1 cellular context compared by ENCODE assay signal in the genomic region with DNA sequence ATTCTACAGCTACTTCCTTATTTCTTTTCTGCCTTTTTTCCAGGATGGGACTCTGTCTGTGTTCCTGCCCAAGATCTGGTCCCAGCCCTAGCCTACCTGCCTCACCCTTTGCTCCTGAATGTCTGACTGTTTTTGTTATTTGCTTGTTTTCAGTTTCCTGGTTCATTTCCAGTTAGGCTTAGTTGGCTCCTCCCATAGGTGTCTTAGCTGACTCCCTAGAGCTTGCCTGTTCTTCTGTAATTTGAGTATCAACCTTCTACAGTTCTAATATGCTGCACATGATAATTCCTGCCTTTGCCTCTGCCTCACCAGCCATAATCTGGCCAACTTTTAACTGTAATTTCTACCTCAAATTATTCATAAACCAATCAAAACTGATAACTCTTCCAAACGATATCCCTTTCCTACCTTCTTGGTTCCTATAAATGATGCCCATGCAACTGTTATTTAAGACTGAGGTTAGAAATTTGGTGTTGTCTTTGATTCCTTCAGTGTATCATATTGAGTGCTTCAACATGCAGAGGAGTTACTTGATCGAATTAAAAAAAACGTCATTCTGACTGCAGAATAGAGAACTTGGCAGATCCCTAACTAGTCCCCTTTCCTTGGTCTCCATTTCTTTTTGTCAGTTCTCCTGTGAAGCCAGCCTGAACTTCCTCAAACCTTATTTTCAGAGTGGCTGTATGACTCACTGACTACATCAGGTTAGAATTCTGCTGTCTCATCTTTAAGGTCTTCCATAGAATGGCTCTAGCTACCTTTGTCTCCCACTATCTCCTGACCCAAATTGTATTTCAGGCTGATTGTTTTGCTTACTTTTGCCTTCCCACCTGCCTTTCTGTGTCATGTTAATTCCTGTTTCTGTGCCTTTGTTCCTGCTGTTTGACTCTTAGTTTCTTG.
TF ChIP-seq lines count a peak whose summit lies in the region.

No MANE protein-coding gene starts in this region.

TF ChIP-seq in HepG2, 621 proteins besides CTCF, POLR2A, EP300 and RAD21 (continued from another document):
- TF ChIP-seq, protein P1, sequence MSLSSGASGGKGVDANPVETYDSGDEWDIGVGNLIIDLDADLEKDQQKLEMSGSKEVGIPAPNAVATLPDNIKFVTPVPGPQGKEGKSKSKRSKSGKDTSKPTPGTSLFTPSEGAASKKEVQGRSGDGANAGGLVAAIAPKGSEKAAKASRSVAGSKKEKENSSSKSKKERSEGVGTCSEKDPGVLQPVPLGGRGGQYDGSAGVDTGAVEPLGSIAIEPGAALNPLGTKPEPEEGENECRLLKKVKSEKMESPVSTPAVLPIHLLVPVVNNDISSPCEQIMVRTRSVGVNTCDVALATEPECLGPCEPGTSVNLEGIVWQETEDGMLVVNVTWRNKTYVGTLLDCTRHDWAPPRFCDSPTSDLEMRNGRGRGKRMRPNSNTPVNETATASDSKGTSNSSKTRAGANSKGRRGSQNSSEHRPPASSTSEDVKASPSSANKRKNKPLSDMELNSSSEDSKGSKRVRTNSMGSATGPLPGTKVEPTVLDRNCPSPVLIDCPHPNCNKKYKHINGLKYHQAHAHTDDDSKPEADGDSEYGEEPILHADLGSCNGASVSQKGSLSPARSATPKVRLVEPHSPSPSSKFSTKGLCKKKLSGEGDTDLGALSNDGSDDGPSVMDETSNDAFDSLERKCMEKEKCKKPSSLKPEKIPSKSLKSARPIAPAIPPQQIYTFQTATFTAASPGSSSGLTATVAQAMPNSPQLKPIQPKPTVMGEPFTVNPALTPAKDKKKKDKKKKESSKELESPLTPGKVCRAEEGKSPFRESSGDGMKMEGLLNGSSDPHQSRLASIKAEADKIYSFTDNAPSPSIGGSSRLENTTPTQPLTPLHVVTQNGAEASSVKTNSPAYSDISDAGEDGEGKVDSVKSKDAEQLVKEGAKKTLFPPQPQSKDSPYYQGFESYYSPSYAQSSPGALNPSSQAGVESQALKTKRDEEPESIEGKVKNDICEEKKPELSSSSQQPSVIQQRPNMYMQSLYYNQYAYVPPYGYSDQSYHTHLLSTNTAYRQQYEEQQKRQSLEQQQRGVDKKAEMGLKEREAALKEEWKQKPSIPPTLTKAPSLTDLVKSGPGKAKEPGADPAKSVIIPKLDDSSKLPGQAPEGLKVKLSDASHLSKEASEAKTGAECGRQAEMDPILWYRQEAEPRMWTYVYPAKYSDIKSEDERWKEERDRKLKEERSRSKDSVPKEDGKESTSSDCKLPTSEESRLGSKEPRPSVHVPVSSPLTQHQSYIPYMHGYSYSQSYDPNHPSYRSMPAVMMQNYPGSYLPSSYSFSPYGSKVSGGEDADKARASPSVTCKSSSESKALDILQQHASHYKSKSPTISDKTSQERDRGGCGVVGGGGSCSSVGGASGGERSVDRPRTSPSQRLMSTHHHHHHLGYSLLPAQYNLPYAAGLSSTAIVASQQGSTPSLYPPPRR (CRISPR knock-in tag; IDR thresholded peaks at IDR 0.05; ENCODE audit: borderline replicate concordance), result no peak
- TF ChIP-seq ZSCAN12 (CRISPR knock-in tag; IDR thresholded peaks at IDR 0.05) (no peak), SOX5 (CRISPR knock-in tag; IDR thresholded peaks at IDR 0.05; ENCODE audit: borderline replicate concordance) (no peak), SRF (IDR thresholded peaks at IDR 0.05; ENCODE audit: low read depth, low read length) (no peak), HOXA7 (CRISPR knock-in tag; IDR thresholded peaks at IDR 0.05) (no peak), MYC (CRISPR knock-in tag; IDR thresholded peaks at IDR 0.05; ENCODE audit: borderline replicate concordance) (no peak), MAFF (IDR thresholded peaks at IDR 0.05; ENCODE audit: low read depth, low read length) (0 out of 2 replicates have a peak, but pooled peaks have one; percentile 15), ZNF335 (CRISPR knock-in tag; IDR thresholded peaks at IDR 0.05) (0 out of 2 replicates have a peak, but pooled peaks have one; percentile 20), ELF3 (CRISPR knock-in tag; IDR thresholded peaks at IDR 0.05) (peak; percentile 26; the same call in 1 of the 2 replicates), MXI1 (IDR thresholded peaks at IDR 0.05; ENCODE audit: borderline replicate concordance, low read depth, low read length) (no peak), MAFK (conservative IDR thresholded peaks at IDR 0.05 in 1 of 2, IDR thresholded peaks at IDR 0.05 in 1 of 2; ENCODE audit: low read length in 2 of 2) (0 out of 4 replicates have a peak, but pooled peaks of 1 of the 2 experiments have one; percentile 23)
- TF ChIP-seq, protein P2, sequence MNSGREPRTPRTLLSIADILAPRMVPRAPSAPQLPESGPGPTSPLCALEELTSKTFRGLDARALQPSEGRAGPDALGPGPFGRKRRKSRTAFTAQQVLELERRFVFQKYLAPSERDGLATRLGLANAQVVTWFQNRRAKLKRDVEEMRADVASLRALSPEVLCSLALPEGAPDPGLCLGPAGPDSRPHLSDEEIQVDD (CRISPR knock-in tag; IDR thresholded peaks at IDR 0.05; ENCODE audit: borderline replicate concordance), result no peak
- TF ChIP-seq, protein P3, sequence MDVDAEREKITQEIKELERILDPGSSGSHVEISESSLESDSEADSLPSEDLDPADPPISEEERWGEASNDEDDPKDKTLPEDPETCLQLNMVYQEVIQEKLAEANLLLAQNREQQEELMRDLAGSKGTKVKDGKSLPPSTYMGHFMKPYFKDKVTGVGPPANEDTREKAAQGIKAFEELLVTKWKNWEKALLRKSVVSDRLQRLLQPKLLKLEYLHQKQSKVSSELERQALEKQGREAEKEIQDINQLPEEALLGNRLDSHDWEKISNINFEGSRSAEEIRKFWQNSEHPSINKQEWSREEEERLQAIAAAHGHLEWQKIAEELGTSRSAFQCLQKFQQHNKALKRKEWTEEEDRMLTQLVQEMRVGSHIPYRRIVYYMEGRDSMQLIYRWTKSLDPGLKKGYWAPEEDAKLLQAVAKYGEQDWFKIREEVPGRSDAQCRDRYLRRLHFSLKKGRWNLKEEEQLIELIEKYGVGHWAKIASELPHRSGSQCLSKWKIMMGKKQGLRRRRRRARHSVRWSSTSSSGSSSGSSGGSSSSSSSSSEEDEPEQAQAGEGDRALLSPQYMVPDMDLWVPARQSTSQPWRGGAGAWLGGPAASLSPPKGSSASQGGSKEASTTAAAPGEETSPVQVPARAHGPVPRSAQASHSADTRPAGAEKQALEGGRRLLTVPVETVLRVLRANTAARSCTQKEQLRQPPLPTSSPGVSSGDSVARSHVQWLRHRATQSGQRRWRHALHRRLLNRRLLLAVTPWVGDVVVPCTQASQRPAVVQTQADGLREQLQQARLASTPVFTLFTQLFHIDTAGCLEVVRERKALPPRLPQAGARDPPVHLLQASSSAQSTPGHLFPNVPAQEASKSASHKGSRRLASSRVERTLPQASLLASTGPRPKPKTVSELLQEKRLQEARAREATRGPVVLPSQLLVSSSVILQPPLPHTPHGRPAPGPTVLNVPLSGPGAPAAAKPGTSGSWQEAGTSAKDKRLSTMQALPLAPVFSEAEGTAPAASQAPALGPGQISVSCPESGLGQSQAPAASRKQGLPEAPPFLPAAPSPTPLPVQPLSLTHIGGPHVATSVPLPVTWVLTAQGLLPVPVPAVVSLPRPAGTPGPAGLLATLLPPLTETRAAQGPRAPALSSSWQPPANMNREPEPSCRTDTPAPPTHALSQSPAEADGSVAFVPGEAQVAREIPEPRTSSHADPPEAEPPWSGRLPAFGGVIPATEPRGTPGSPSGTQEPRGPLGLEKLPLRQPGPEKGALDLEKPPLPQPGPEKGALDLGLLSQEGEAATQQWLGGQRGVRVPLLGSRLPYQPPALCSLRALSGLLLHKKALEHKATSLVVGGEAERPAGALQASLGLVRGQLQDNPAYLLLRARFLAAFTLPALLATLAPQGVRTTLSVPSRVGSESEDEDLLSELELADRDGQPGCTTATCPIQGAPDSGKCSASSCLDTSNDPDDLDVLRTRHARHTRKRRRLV (CRISPR knock-in tag; IDR thresholded peaks at IDR 0.05), result no peak
